Comparison of ENCODE assay signal across 43 cellular contexts in the genomic region with DNA sequence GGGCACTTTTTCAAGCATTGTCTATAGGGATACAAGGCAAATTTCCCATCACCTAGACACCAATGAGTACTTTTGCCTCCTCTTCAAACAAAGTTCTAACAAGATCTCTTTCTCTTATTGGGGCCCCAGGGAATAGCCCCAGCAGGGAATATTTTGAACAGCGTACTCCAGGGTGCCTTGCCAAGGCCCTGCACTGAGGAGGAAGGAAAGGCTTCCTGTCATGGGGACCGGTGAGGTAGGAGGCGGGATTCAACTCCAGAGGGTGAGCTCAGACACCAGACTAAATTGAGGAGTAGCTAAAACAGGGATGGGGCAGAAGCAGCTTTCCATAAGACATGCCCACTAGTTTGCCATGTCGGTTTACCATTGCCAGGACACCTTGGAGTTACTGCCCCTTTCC. TPM values are rescaled to one million over a fixed set of nuclear protein-coding genes. Genes with fewer than 3 reads are reported as not detected.
"Had no signal": no experiment of that assay in that cellular context is flagged by ENCODE, and none has a peak within 500 bp of the region (broad histone marks: within the 10 kb centered on the region; RNA-seq: fewer than 3 reads in every experiment).

No MANE protein-coding gene starts in this region.

- H3K27me3 Mint-ChIP-seq: activated naive CD4-positive, alpha-beta T cell treated with anti-CD3 and anti-CD28 coated beads, Interleukin-2, amount 10 ng/mL, durations not matched to agents 7 days and 5 days; activated naive CD8-positive, alpha-beta T cell treated with anti-CD3 and anti-CD28 coated beads, Interleukin-2, amount 10 ng/mL, durations not matched to agents 7 days and 5 days; activated naive CD8-positive, alpha-beta T cell treated with anti-CD3 and anti-CD28 coated beads, Interleukin-2, amount 50 U/mL, for 24 hours had no signal

- H3K4me3 ChIP-seq: adrenal gland, ascending aorta, body of pancreas, breast epithelium, cardiac muscle cell had no signal

- H3K4me3 Mint-ChIP-seq: activated naive CD4-positive, alpha-beta T cell treated with anti-CD3 and anti-CD28 coated beads for 36 hours; activated naive CD4-positive, alpha-beta T cell treated with anti-CD3 and anti-CD28 coated beads, Interleukin-2, amount 10 ng/mL, durations not matched to agents 7 days and 5 days; activated naive CD4-positive, alpha-beta T cell treated with anti-CD3 and anti-CD28 coated beads, Interleukin-2, amount 50 U/mL, for 24 hours; activated naive CD8-positive, alpha-beta T cell; activated naive CD8-positive, alpha-beta T cell treated with anti-CD3 and anti-CD28 coated beads for 36 hours; activated naive CD8-positive, alpha-beta T cell treated with anti-CD3 and anti-CD28 coated beads, Interleukin-2, amount 10 ng/mL, durations not matched to agents 7 days and 5 days; activated naive CD8-positive, alpha-beta T cell treated with anti-CD3 and anti-CD28 coated beads, Interleukin-2, amount 50 U/mL, for 24 hours; activated T-cell treated with anti-CD3 and anti-CD28 coated beads, Interleukin-2, amount 50 U/mL, for 24 hours; activated T-cell treated with anti-CD3 and anti-CD28 coated beads, Interleukin-2, amount 50 U/mL, for 4 hours; activated T-cell treated with anti-CD3 and anti-CD28 coated beads, Interleukin-2, amount 50 U/mL, for 72 hours; activated T-helper 1 cell treated with anti-CD3 and anti-CD28 coated beads, Interleukin-12 subunit alpha, Interleukin-12 subunit beta, Interleukin-2, Interleukin-4 antibody, amounts not matched to agents 30 ng/mL and 10 ng/mL and 1 ng/mL, durations not matched to agents 14 hours and 24 hours and 36 hours; activated T-helper 17 cell treated with anti-CD3 and anti-CD28 coated beads, Interleukin-2, amount 50 U/mL, for 72 hours; brain; central memory CD8-positive, alpha-beta T cell had no signal

- ATAC-seq: activated naive CD4-positive, alpha-beta T cell treated with anti-CD3 and anti-CD28 coated beads, Interleukin-2, amount 50 U/mL, for 72 hours; activated naive CD8-positive, alpha-beta T cell treated with anti-CD3 and anti-CD28 coated beads, Interleukin-2, amount 50 U/mL, for 24 hours; activated T-cell treated with anti-CD3 and anti-CD28 coated beads, Interleukin-2, amount 50 U/mL, for 4 hours; activated T-cell treated with anti-CD3 and anti-CD28 coated beads, Interleukin-2, amount 50 U/mL, for 72 hours; activated T-helper 17 cell treated with anti-CD3 and anti-CD28 coated beads, Interleukin-2, amount 50 U/mL, for 72 hours; body of pancreas had no signal

- H3K27me3 ChIP-seq: adrenal gland, ascending aorta, body of pancreas, brain microvascular endothelial cell, breast epithelium, cardiac muscle cell had no signal

- H3K36me3 ChIP-seq: adrenal gland, ascending aorta, brain microvascular endothelial cell, breast epithelium, cardiac muscle cell had no signal

- H3K36me3 Mint-ChIP-seq: activated naive CD4-positive, alpha-beta T cell treated with anti-CD3 and anti-CD28 coated beads, Interleukin-2, amount 10 ng/mL, durations not matched to agents 7 days and 5 days; activated naive CD4-positive, alpha-beta T cell treated with anti-CD3 and anti-CD28 coated beads, Interleukin-2, amount 50 U/mL, for 24 hours; activated naive CD8-positive, alpha-beta T cell treated with anti-CD3 and anti-CD28 coated beads for 36 hours; activated naive CD8-positive, alpha-beta T cell treated with anti-CD3 and anti-CD28 coated beads, Interleukin-2, amount 10 ng/mL, durations not matched to agents 7 days and 5 days; brain had no signal

- H3K27ac ChIP-seq: adrenal gland, ascending aorta, body of pancreas, brain microvascular endothelial cell, breast epithelium, cardiac muscle cell had no signal

- H3K4me1 Mint-ChIP-seq: activated naive CD4-positive, alpha-beta T cell treated with anti-CD3 and anti-CD28 coated beads, Interleukin-2, amount 10 ng/mL, durations not matched to agents 7 days and 5 days; activated naive CD4-positive, alpha-beta T cell treated with anti-CD3 and anti-CD28 coated beads, Interleukin-2, amount 50 U/mL, for 24 hours; activated naive CD8-positive, alpha-beta T cell treated with anti-CD3 and anti-CD28 coated beads for 36 hours; activated naive CD8-positive, alpha-beta T cell treated with anti-CD3 and anti-CD28 coated beads, Interleukin-2, amount 10 ng/mL, durations not matched to agents 7 days and 5 days; activated naive CD8-positive, alpha-beta T cell treated with anti-CD3 and anti-CD28 coated beads, Interleukin-2, amount 50 U/mL, for 24 hours; activated T-helper 17 cell treated with anti-CD3 and anti-CD28 coated beads, Interleukin-2, amount 50 U/mL, for 72 hours; brain; central memory CD8-positive, alpha-beta T cell had no signal

- DNase-seq: activated effector memory CD4-positive, alpha-beta T cell treated with anti-CD3 and anti-CD28 coated beads, Interleukin-2, amount 50 U/mL, for 16 hours; activated effector memory CD4-positive, alpha-beta T cell treated with Interleukin-2 at 50 U/mL for 16 hours; activated gamma-delta T cell; activated gamma-delta T cell treated with Interleukin-2 at 50 U/mL for 16 hours; activated naive CD4-positive, alpha-beta T cell; activated naive CD4-positive, alpha-beta T cell treated with anti-CD3 and anti-CD28 coated beads for 36 hours; activated naive CD4-positive, alpha-beta T cell treated with anti-CD3 and anti-CD28 coated beads, Interleukin-2, amount 10 ng/mL, durations not matched to agents 7 days and 5 days; activated naive CD4-positive, alpha-beta T cell treated with anti-CD3 and anti-CD28 coated beads, Interleukin-2, amount 50 U/mL, for 16 hours; activated naive CD4-positive, alpha-beta T cell treated with Interleukin-2 at 50 U/mL for 16 hours; activated naive CD8-positive, alpha-beta T cell treated with anti-CD3 and anti-CD28 coated beads for 36 hours; activated naive CD8-positive, alpha-beta T cell treated with anti-CD3 and anti-CD28 coated beads, Interleukin-2, amount 10 ng/mL, durations not matched to agents 7 days and 5 days; activated naive CD8-positive, alpha-beta T cell treated with anti-CD3 and anti-CD28 coated beads, Interleukin-2, amount 50 U/mL, for 24 hours; activated T-cell treated with anti-CD3 and anti-CD28 coated beads, Interleukin-2, amount 50 U/mL, for 24 hours; activated T-cell treated with anti-CD3 and anti-CD28 coated beads, Interleukin-2, amount 50 U/mL, for 4 hours; activated T-cell treated with anti-CD3 and anti-CD28 coated beads, Interleukin-2, amount 50 U/mL, for 48 hours; activated T-cell treated with anti-CD3 and anti-CD28 coated beads, Interleukin-2, amount 50 U/mL, for 72 hours; adrenal gland; amniotic stem cell; amygdala; anterior cingulate cortex; aorta; body of pancreas; brain microvascular endothelial cell; caudate nucleus; central memory CD4-positive, alpha-beta T cell; cerebellar nuclear complex had no signal

- H3K4me1 ChIP-seq: adrenal gland, ascending aorta, body of pancreas, breast epithelium had no signal

- H3K27ac Mint-ChIP-seq: activated naive CD4-positive, alpha-beta T cell treated with anti-CD3 and anti-CD28 coated beads for 36 hours; activated naive CD4-positive, alpha-beta T cell treated with anti-CD3 and anti-CD28 coated beads, Interleukin-2, amount 10 ng/mL, durations not matched to agents 7 days and 5 days; activated naive CD4-positive, alpha-beta T cell treated with anti-CD3 and anti-CD28 coated beads, Interleukin-2, amount 50 U/mL, for 24 hours; activated naive CD4-positive, alpha-beta T cell treated with anti-CD3 and anti-CD28 coated beads, Interleukin-2, amount 50 U/mL, for 72 hours; activated naive CD8-positive, alpha-beta T cell; activated naive CD8-positive, alpha-beta T cell treated with anti-CD3 and anti-CD28 coated beads for 36 hours; activated naive CD8-positive, alpha-beta T cell treated with anti-CD3 and anti-CD28 coated beads, Interleukin-2, amount 10 ng/mL, durations not matched to agents 7 days and 5 days; activated naive CD8-positive, alpha-beta T cell treated with anti-CD3 and anti-CD28 coated beads, Interleukin-2, amount 50 U/mL, for 24 hours; activated T-cell treated with anti-CD3 and anti-CD28 coated beads, Interleukin-2, amount 50 U/mL, for 24 hours; activated T-cell treated with anti-CD3 and anti-CD28 coated beads, Interleukin-2, amount 50 U/mL, for 72 hours; activated T-helper 1 cell treated with anti-CD3 and anti-CD28 coated beads, Interleukin-12 subunit alpha, Interleukin-12 subunit beta, Interleukin-2, Interleukin-4 antibody, amounts not matched to agents 30 ng/mL and 10 ng/mL and 1 ng/mL, durations not matched to agents 14 hours and 24 hours and 36 hours; activated T-helper 17 cell treated with anti-CD3 and anti-CD28 coated beads, Interleukin-2, amount 50 U/mL, for 72 hours; activated T-helper 2 cell treated with anti-CD3 and anti-CD28 coated beads, Interferon-gamma antibody, Interleukin-2, Interleukin-4, amounts not matched to agents 10 μg/mL and 5 μg/mL and 100 μg/mL, durations not matched to agents 14 hours and 24 hours and 36 hours; brain had no signal

- H3K9me3 ChIP-seq: adrenal gland, ascending aorta had no signal

RNA-seq across cellular contexts. Expression of a gene that starts 28.0 kb away (rescaled TPM):
- total RNA-seq: activated naive CD4-positive, alpha-beta T cell treated with anti-CD3 and anti-CD28 coated beads for 36 hours; activated naive CD4-positive, alpha-beta T cell treated with anti-CD3 and anti-CD28 coated beads, Interleukin-2, amount 50 U/mL, for 72 hours; activated naive CD8-positive, alpha-beta T cell treated with anti-CD3 and anti-CD28 coated beads for 36 hours; activated naive CD8-positive, alpha-beta T cell treated with anti-CD3 and anti-CD28 coated beads, Interleukin-2, amount 10 ng/mL, durations not matched to agents 7 days and 5 days; activated T-cell treated with anti-CD3 and anti-CD28 coated beads, Interleukin-2, amount 50 U/mL, for 4 hours; activated T-cell treated with anti-CD3 and anti-CD28 coated beads, Interleukin-2, amount 50 U/mL, for 72 hours; activated T-helper 1 cell treated with anti-CD3 and anti-CD28 coated beads, Interleukin-12 subunit alpha, Interleukin-12 subunit beta, Interleukin-2, Interleukin-4 antibody, amounts not matched to agents 30 ng/mL and 10 ng/mL and 1 ng/mL, durations not matched to agents 14 hours and 24 hours and 36 hours; activated T-helper 17 cell treated with anti-CD3 and anti-CD28 coated beads, Interleukin-2, amount 50 U/mL, for 72 hours; activated T-helper 2 cell treated with anti-CD3 and anti-CD28 coated beads, Interferon-gamma antibody, Interleukin-2, Interleukin-4, amounts not matched to agents 10 μg/mL and 5 μg/mL and 100 μg/mL, durations not matched to agents 14 hours and 24 hours and 36 hours; adrenal gland; aorta; ascending aorta; astrocyte; body of pancreas; breast epithelium; bronchial epithelial cell; cardiac muscle cell; cardiac septum; cerebellum; chondrocyte had no signal
- polyA plus RNA-seq: adipose tissue, adrenal gland, aorta had no signal

RNA-seq across cellular contexts. Expression of a gene that starts 48.9 kb away (rescaled TPM):
- total RNA-seq: activated naive CD4-positive, alpha-beta T cell treated with anti-CD3 and anti-CD28 coated beads for 36 hours; activated naive CD8-positive, alpha-beta T cell treated with anti-CD3 and anti-CD28 coated beads for 36 hours; activated naive CD8-positive, alpha-beta T cell treated with anti-CD3 and anti-CD28 coated beads, Interleukin-2, amount 10 ng/mL, durations not matched to agents 7 days and 5 days; activated T-cell treated with anti-CD3 and anti-CD28 coated beads, Interleukin-2, amount 50 U/mL, for 4 hours; activated T-cell treated with anti-CD3 and anti-CD28 coated beads, Interleukin-2, amount 50 U/mL, for 72 hours; activated T-helper 1 cell treated with anti-CD3 and anti-CD28 coated beads, Interleukin-12 subunit alpha, Interleukin-12 subunit beta, Interleukin-2, Interleukin-4 antibody, amounts not matched to agents 30 ng/mL and 10 ng/mL and 1 ng/mL, durations not matched to agents 14 hours and 24 hours and 36 hours; activated T-helper 17 cell treated with anti-CD3 and anti-CD28 coated beads, Interleukin-2, amount 50 U/mL, for 72 hours; activated T-helper 2 cell treated with anti-CD3 and anti-CD28 coated beads, Interferon-gamma antibody, Interleukin-2, Interleukin-4, amounts not matched to agents 10 μg/mL and 5 μg/mL and 100 μg/mL, durations not matched to agents 14 hours and 24 hours and 36 hours; adrenal gland; ascending aorta; astrocyte; body of pancreas; breast epithelium; bronchial epithelial cell; cardiac septum; chondrocyte had no signal
- polyA plus RNA-seq: adipose tissue, adrenal gland, aorta, cardiac muscle cell had no signal
